ENCODE assay signal across 23 cellular contexts in the genomic region with DNA sequence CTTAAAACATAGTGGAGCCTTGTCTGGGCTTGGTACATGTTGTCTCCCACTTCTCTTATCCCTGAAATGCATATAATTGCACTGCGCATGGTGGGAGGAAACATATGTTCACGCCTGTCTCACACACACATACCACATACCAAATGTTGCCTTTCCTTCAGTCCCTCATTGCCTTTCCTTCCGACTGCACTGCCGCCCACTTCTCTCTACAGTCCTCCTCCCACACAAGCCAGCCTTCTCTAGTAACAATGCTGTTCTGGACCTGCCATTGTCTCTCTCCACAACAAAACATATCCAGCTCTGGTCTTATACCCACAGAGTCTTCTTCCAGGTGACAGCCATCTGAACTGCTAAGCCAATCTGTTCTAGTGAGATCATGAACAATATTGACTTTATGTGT.
"Had no signal": no experiment of that assay in that cellular context is flagged by ENCODE, and none has a peak within 500 bp of the region (broad histone marks: within the 10 kb centered on the region; RNA-seq: fewer than 3 reads in every experiment).

No MANE protein-coding gene starts in this region.

- H3K4me1 ChIP-seq: left lung, pancreas, prostate gland, sigmoid colon, upper lobe of left lung had no signal

- ATAC-seq: left cardiac atrium; left lung; mucosa of descending colon; naive thymus-derived CD4-positive, alpha-beta T cell; natural killer cell treated with Interleukin-12 subunit alpha and Interleukin-12 subunit beta and Interleukin-15 and Interleukin-18, amount 100 ng/mL, for 72 hours; pancreas; right cardiac atrium; stimulated activated effector memory CD8-positive, alpha-beta T cell treated with anti-CD3 and anti-CD28 coated beads, Interleukin-12 subunit alpha, Interleukin-12 subunit beta, amount 100 ng/mL, for 72 hours had no signal

- H3K27ac ChIP-seq: left lung, pancreas, prostate gland, sigmoid colon, spleen, tibial nerve, upper lobe of left lung, vagina had no signal

- H3K27me3 ChIP-seq: left lung, pancreas, sigmoid colon, spleen, tibial nerve, upper lobe of left lung, vagina had no signal

- H3K9me3 ChIP-seq: left lung, mucosa of descending colon, pancreas, prostate gland, sigmoid colon, spleen, tibial nerve, upper lobe of left lung, vagina had no signal

- DNase-seq: hippocampal formation; kidney glomerular epithelial cell; left cardiac atrium; left lung; mesendoderm; mucosa of descending colon; naive thymus-derived CD4-positive, alpha-beta T cell; pancreas; retina; right cardiac atrium; sigmoid colon; small intestine; spleen; stimulated activated CD4-positive, alpha-beta T cell treated with anti-CD3 and anti-CD28 coated beads, Interleukin-4, amount 100 ng/mL, for 24 hours; stimulated activated naive CD4-positive, alpha-beta T cell; substantia nigra; upper lobe of left lung had no signal

- H3K4me3 ChIP-seq: left lung, lung, mucosa of descending colon, pancreas, prostate gland, sigmoid colon, spleen, tibial nerve, upper lobe of left lung, vagina had no signal

- H3K36me3 ChIP-seq: left lung, pancreas, prostate gland, sigmoid colon, spleen, tibial nerve, upper lobe of left lung, vagina had no signal

- FAIRE-seq: pancreas, small intestine had no signal
